2 cellular contexts compared by ENCODE assay signal in genomic region chr9:110815361-110815760, GRCh38.
TF ChIP-seq lines count a peak whose summit lies in the region.

No MANE protein-coding gene starts in this region.

TF ChIP-seq in IMR-90, 13 proteins besides CTCF, POLR2A, EP300 and RAD21 (continued from another document):
- TF ChIP-seq MAFK (IDR thresholded peaks at IDR 0.05; ENCODE audit: low read depth, low read length) (no peak), RCOR1 (IDR thresholded peaks at IDR 0.05; ENCODE audit: insufficient replicate concordance, low read length) (no peak), CEBPB (IDR thresholded peaks at IDR 0.05; ENCODE audit: low read depth, low read length) (no peak), CHD1 (IDR thresholded peaks at IDR 0.05; ENCODE audit: low read depth, low read length) (no peak), MXI1 (IDR thresholded peaks at IDR 0.05; ENCODE audit: borderline replicate concordance, low read depth, low read length) (no peak), NFE2L2 (IDR thresholded peaks at IDR 0.05; ENCODE audit: low read depth, low read length) (no peak)
- TF ChIP-seq, protein P1, sequence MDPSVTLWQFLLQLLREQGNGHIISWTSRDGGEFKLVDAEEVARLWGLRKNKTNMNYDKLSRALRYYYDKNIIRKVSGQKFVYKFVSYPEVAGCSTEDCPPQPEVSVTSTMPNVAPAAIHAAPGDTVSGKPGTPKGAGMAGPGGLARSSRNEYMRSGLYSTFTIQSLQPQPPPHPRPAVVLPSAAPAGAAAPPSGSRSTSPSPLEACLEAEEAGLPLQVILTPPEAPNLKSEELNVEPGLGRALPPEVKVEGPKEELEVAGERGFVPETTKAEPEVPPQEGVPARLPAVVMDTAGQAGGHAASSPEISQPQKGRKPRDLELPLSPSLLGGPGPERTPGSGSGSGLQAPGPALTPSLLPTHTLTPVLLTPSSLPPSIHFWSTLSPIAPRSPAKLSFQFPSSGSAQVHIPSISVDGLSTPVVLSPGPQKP (IDR thresholded peaks at IDR 0.05; ENCODE audit: borderline replicate concordance, low read depth, low read length): no peak

TF ChIP-seq in SK-N-SH treated with all-trans-retinoic acid at 6 μM for 48 hours, 23 proteins besides CTCF, POLR2A, EP300 and RAD21 (continued from another document):
- TF ChIP-seq CSDC2 (CRISPR knock-in tag; IDR thresholded peaks at IDR 0.05) (no peak), TCF4 (CRISPR knock-in tag; IDR thresholded peaks at IDR 0.05; ENCODE audit: borderline replicate concordance) (no peak), PPARA (CRISPR knock-in tag; IDR thresholded peaks at IDR 0.05; ENCODE audit: borderline replicate concordance) (no peak), OSR1 (CRISPR knock-in tag; IDR thresholded peaks at IDR 0.05) (no peak), ZNF70 (CRISPR knock-in tag; IDR thresholded peaks at IDR 0.05) (no peak), POU6F1 (CRISPR knock-in tag; IDR thresholded peaks at IDR 0.05; ENCODE audit: borderline replicate concordance, low read depth) (no peak), ZFP3 (CRISPR knock-in tag; IDR thresholded peaks at IDR 0.05) (no peak), ZFP30 (CRISPR knock-in tag; IDR thresholded peaks at IDR 0.05) (no peak), BACH2 (CRISPR knock-in tag; IDR thresholded peaks at IDR 0.05; ENCODE audit: borderline replicate concordance) (no peak), ZNF8 (CRISPR knock-in tag; IDR thresholded peaks at IDR 0.05) (no peak), GLIS3 (CRISPR knock-in tag; IDR thresholded peaks at IDR 0.05) (no peak)
- TF ChIP-seq, protein P2, sequence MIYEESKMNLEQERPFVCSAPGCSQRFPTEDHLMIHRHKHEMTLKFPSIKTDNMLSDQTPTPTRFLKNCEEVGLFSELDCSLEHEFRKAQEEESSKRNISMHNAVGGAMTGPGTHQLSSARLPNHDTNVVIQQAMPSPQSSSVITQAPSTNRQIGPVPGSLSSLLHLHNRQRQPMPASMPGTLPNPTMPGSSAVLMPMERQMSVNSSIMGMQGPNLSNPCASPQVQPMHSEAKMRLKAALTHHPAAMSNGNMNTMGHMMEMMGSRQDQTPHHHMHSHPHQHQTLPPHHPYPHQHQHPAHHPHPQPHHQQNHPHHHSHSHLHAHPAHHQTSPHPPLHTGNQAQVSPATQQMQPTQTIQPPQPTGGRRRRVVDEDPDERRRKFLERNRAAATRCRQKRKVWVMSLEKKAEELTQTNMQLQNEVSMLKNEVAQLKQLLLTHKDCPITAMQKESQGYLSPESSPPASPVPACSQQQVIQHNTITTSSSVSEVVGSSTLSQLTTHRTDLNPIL (CRISPR knock-in tag; IDR thresholded peaks at IDR 0.05; ENCODE audit: low read depth): no peak
- TF ChIP-seq, protein P3, sequence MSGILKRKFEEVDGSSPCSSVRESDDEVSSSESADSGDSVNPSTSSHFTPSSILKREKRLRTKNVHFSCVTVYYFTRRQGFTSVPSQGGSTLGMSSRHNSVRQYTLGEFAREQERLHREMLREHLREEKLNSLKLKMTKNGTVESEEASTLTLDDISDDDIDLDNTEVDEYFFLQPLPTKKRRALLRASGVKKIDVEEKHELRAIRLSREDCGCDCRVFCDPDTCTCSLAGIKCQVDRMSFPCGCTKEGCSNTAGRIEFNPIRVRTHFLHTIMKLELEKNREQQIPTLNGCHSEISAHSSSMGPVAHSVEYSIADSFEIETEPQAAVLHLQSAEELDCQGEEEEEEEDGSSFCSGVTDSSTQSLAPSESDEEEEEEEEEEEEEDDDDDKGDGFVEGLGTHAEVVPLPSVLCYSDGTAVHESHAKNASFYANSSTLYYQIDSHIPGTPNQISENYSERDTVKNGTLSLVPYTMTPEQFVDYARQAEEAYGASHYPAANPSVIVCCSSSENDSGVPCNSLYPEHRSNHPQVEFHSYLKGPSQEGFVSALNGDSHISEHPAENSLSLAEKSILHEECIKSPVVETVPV (CRISPR knock-in tag; IDR thresholded peaks at IDR 0.05): no peak
